ENCODE assay signal across 13 cellular contexts in genomic region chr6:156919370-156919769, GRCh38.
DNase-seq lines count a peak whose midpoint lies in the region; ATAC-seq and TF ChIP-seq lines count a peak whose summit lies in the region.
"Had no signal": no experiment of that assay in that cellular context is flagged by ENCODE, and none has a peak within 500 bp of the region (broad histone marks: within the 10 kb centered on the region; RNA-seq: fewer than 3 reads in every experiment).

No MANE protein-coding gene starts in this region.

- CTCF ChIA-PET in activated CD4-positive, alpha-beta memory T cell treated with anti-CD3 and anti-CD28 coated beads for 36 hours (lab: Charles Lee), result no interaction called here

- no peak overlapping the region for H3K9ac ChIP-seq in KMS-11

- H3K9me3 ChIP-seq in osteoblast (ENCODE audit: low read depth, low read length), result no peaks in the 10 kb centered on the region

- H3K36me3 Mint-ChIP-seq in activated naive CD4-positive, alpha-beta T cell treated with anti-CD3 and anti-CD28 coated beads, Interleukin-2, amount 50 U/mL, for 24 hours, result peaks cover 5% of the 10 kb centered on the region
- peaks cover 8% of the 10 kb centered on the region for H3K36me3 Mint-ChIP-seq in central memory CD8-positive, alpha-beta T cell (ENCODE audit: insufficient read depth)
- H3K36me3 Mint-ChIP-seq in activated CD4-positive, alpha-beta memory T cell treated with anti-CD3 and anti-CD28 coated beads for 36 hours, result peaks cover 2% of the 10 kb centered on the region

- H3K4me2 ChIP-seq in KMS-11 (peak overlapping the region; percentile 64), osteoblast (ENCODE audit: insufficient read depth, low read length) (no peak overlapping the region)

- H3K4me1 Mint-ChIP-seq in activated naive CD4-positive, alpha-beta T cell treated with anti-CD3 and anti-CD28 coated beads, Interleukin-2, amount 50 U/mL, for 24 hours, result peaks cover 72% of the 10 kb centered on the region
- H3K4me1 Mint-ChIP-seq in central memory CD8-positive, alpha-beta T cell, result peaks cover 52% of the 10 kb centered on the region
- H3K4me1 Mint-ChIP-seq in activated CD4-positive, alpha-beta memory T cell treated with anti-CD3 and anti-CD28 coated beads for 36 hours (ENCODE audit: low read depth), result peaks cover 36% of the 10 kb centered on the region

- in situ Hi-C loops in KBM-7 (cut with MboI; ENCODE audit: low pct_unique_long_range_greater_than_20kb, low sequenced_read_pairs), result no loop called here

- H3K36me3 ChIP-seq in KMS-11 (ENCODE audit: insufficient read depth) (no peaks in the 10 kb centered on the region), osteoblast (ENCODE audit: insufficient read depth, low read length) (no peaks in the 10 kb centered on the region)

- H3K4me3 Mint-ChIP-seq in activated naive CD4-positive, alpha-beta T cell treated with anti-CD3 and anti-CD28 coated beads, Interleukin-2, amount 50 U/mL, for 24 hours, result no peak overlapping the region
- no peak overlapping the region for H3K4me3 Mint-ChIP-seq in central memory CD8-positive, alpha-beta T cell
- H3K4me3 Mint-ChIP-seq in activated CD4-positive, alpha-beta memory T cell treated with anti-CD3 and anti-CD28 coated beads for 36 hours, result no peak overlapping the region

- H3K27me3 ChIP-seq in KMS-11 (ENCODE audit: insufficient read depth, low read depth) (no peaks in the 10 kb centered on the region), osteoblast (ENCODE audit: insufficient read depth, low read length) (no peaks in the 10 kb centered on the region)

- H3K4me3 ChIP-seq in KMS-11 (IDR thresholded peaks at IDR 0.05; ENCODE audit: insufficient read depth, low read depth, low read length) (no peak overlapping the region), osteoblast (ENCODE audit: insufficient read depth, low read length) (no peak overlapping the region)
- H3K4me3 ChIP-seq: SK-N-MC had no signal

- H3K27ac ChIP-seq in KMS-11, result peak overlapping the region; percentile 40; the same call in 1 of the 2 replicates
- no peak overlapping the region for H3K27ac ChIP-seq in osteoblast (ENCODE audit: low read depth, low read length)

- intact Hi-C loops in activated CD4-positive, alpha-beta memory T cell treated with anti-CD3 and anti-CD28 coated beads for 36 hours (cut with micrococcal nuclease), result loop anchor here (5.0 kb wide), 1 partner anchor 37 kb away; no protein-coding TSS in a partner anchor

- TF ChIP-seq CTCF in KMS-11 (conservative IDR thresholded peaks at IDR 0.05; ENCODE audit: low read depth, low read length) (no peak), osteoblast (IDR thresholded peaks at IDR 0.05; ENCODE audit: extremely low read depth, low read depth, low read length) (no peak)

- peaks cover 24% of the 10 kb centered on the region; the same call in 1 of the 2 replicates for H3K79me2 ChIP-seq in KMS-11 (ENCODE audit: insufficient read depth, low read depth)
- H3K79me2 ChIP-seq in osteoblast (ENCODE audit: insufficient read depth, low read length), result peaks cover 54% of the 10 kb centered on the region

- H3K27me3 Mint-ChIP-seq in activated naive CD4-positive, alpha-beta T cell treated with anti-CD3 and anti-CD28 coated beads, Interleukin-2, amount 50 U/mL, for 24 hours, result no peaks in the 10 kb centered on the region
- H3K27me3 Mint-ChIP-seq in central memory CD8-positive, alpha-beta T cell, result no peaks in the 10 kb centered on the region
- no peaks in the 10 kb centered on the region for H3K27me3 Mint-ChIP-seq in activated CD4-positive, alpha-beta memory T cell treated with anti-CD3 and anti-CD28 coated beads for 36 hours

- H3K9me3 Mint-ChIP-seq in activated naive CD4-positive, alpha-beta T cell treated with anti-CD3 and anti-CD28 coated beads, Interleukin-2, amount 50 U/mL, for 24 hours, result no peaks in the 10 kb centered on the region
- H3K9me3 Mint-ChIP-seq in central memory CD8-positive, alpha-beta T cell, result no peaks in the 10 kb centered on the region
- H3K9me3 Mint-ChIP-seq in activated CD4-positive, alpha-beta memory T cell treated with anti-CD3 and anti-CD28 coated beads for 36 hours, result no peaks in the 10 kb centered on the region

- ATAC-seq in central memory CD8-positive, alpha-beta T cell (replicated peaks; ENCODE audit: extremely low read depth, poor library complexity, severe bottlenecking), result no peak

- H3K4me1 ChIP-seq in KMS-11 (ENCODE audit: low read depth, poor library complexity, severe bottlenecking) (peaks cover 53% of the 10 kb centered on the region), osteoblast (ENCODE audit: insufficient read depth, low read length) (peaks cover 4% of the 10 kb centered on the region)

- no peak overlapping the region for H2AFZ ChIP-seq in KMS-11 (ENCODE audit: low read depth)
- H2AFZ ChIP-seq in osteoblast (ENCODE audit: low read length), result no peak overlapping the region

- peak overlapping the region; percentile 77 for H3K27ac Mint-ChIP-seq in activated naive CD4-positive, alpha-beta T cell treated with anti-CD3 and anti-CD28 coated beads, Interleukin-2, amount 50 U/mL, for 24 hours
- peak overlapping the region; percentile 6 for H3K27ac Mint-ChIP-seq in central memory CD8-positive, alpha-beta T cell (ENCODE audit: low read depth)
- no peak overlapping the region for H3K27ac Mint-ChIP-seq in activated CD4-positive, alpha-beta memory T cell treated with anti-CD3 and anti-CD28 coated beads for 36 hours

- DNase-seq in activated naive CD4-positive, alpha-beta T cell treated with anti-CD3 and anti-CD28 coated beads, Interleukin-2, amount 50 U/mL, for 16 hours, result no peak
- no peak for DNase-seq in central memory CD8-positive, alpha-beta T cell (ENCODE audit: low spot score in 2 of 2)
- DNase-seq in osteoblast (ENCODE audit: insufficient read length, low spot score, missing footprints) (peak; percentile 57), KBM-7 (no peak), EL (no peak)
- no peak for DNase-seq in activated CD4-positive, alpha-beta memory T cell treated with anti-CD3 and anti-CD28 coated beads for 36 hours
- DNase-seq: C1 segment of cervical spinal cord, H7, Kasumi-1, NCI-H187 treated with DMSO at 0.1 percent for 48 hours had no signal

- H4K20me1 ChIP-seq in KMS-11 (ENCODE audit: insufficient read depth) (no peaks in the 10 kb centered on the region), osteoblast (ENCODE audit: insufficient read depth, low read length) (peaks cover 10% of the 10 kb centered on the region)

- POLR2A ChIA-PET in activated CD4-positive, alpha-beta memory T cell treated with anti-CD3 and anti-CD28 coated beads for 36 hours (lab: Charles Lee), result no interaction called here
